Comparison of ENCODE assay signal across 8 cellular contexts in the genomic region with DNA sequence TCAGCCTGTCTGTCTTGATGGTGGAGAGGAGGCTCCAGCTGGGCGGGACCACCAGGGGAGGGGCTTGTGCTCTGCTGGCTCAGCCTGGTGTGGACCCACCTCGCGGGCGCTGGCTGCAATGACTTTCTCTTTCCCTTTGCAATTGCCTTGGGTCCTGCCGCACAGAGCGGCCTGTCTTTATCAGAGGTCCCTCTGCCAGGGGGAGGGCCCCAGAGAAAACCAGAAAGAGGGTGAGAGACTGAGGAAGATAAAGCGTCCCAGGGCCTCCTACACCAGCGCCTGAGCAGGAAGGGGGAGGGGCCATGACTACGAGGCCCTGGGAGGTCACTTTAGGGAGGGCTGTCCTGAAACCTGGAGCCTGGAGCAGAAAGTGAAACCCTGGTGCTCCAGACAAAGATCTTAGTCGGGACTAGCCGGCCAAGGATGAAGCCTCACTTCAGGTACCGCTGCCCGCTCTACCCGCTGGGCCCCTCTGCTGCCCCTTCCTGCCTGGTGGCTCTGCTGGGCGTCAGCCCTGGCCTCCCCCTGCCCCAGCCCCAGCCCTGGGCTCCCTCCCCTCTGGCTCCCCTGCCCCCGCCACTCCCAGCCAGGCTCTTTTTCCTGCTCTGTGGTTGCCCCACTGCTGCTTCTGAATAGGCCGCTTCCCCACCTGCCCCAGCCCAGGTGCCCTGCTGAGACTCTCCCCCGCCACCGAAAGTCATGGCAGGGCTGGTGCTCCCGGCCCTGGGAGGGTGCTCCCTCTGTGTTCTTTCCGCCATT. TPM values are rescaled to one million over a fixed set of nuclear protein-coding genes. Genes with fewer than 3 reads are reported as not detected.
DNase-seq lines count a peak whose midpoint lies in the region; ATAC-seq and TF ChIP-seq lines count a peak whose summit lies in the region.
"Not testable (repeated sequence)": the region's sequence is repeated elsewhere in the genome, so short reads cannot be mapped to it uniquely, and the experiment has no call there.

A gene (plus strand): TSS at position 327 of the 759 bp plus-strand sequence. CDS start 97 bp downstream, at position 424.

- not testable (repeated sequence) for H3K79me1 ChIP-seq in H9 (ENCODE audit: insufficient read depth, low read depth, low read length, poor library complexity, severe bottlenecking)

- not testable (repeated sequence) for H2BK120ac ChIP-seq in H9 (ENCODE audit: low read depth, low read length, poor library complexity, severe bottlenecking)

- not testable (repeated sequence) for H3K23ac ChIP-seq in H9 (ENCODE audit: insufficient read length, low read depth, low read length)

- H3K9me3 ChIP-seq in H9 (ENCODE audit: control insufficient read depth, low read depth, low read length); Karpas-422 (ENCODE audit: low read length); adipocyte (ENCODE audit: control insufficient read depth, low read length); suprapubic skin: not testable (repeated sequence)

- peak within 1 kb of the TSS; percentile 55; the same call in 1 of the 2 replicates for H3K4me3 ChIP-seq in Karpas-422 (ENCODE audit: low read length)
- peak within 1 kb of the TSS; percentile 80 for H3K4me3 ChIP-seq in adipocyte (ENCODE audit: low read length)
- H3K4me3 ChIP-seq in suprapubic skin: peak within 1 kb of the TSS; percentile 57

- not testable (repeated sequence) for H3K36me3 ChIP-seq in Karpas-422 (ENCODE audit: insufficient read depth, low read length); adipocyte (ENCODE audit: control insufficient read depth, insufficient read depth, low read length, severe bottlenecking); suprapubic skin

- WGBS in H9 (ENCODE audit: extremely low coverage, insufficient read length, low lambda C conversion rate): no CpG with 5 or more reads among the region's 21 CpGs
- 0% methylated on average over 3 of the region's 21 CpGs for WGBS in suprapubic skin

- not testable (repeated sequence) for H4K8ac ChIP-seq in H9 (replicated peaks; ENCODE audit: insufficient read length, low read depth, low read length)

- not testable (repeated sequence) for H4K5ac ChIP-seq in H9 (ENCODE audit: insufficient read length, low read depth, low read length)

- peaks cover 61 to 63% of the 10 kb centered on the region in 2 experiments for H3K4me1 Mint-ChIP-seq in H9

- H3K56ac ChIP-seq in H9 (ENCODE audit: insufficient read length, low read depth, low read length): not testable (repeated sequence)

- H3K36me3 Mint-ChIP-seq in H9 (ENCODE audit: insufficient read depth in 1 of 3, low read depth in 3 of 3): not testable (repeated sequence)

- not testable (repeated sequence) for H3T11ph ChIP-seq in H9 (ENCODE audit: low read length)

- H2BK20ac ChIP-seq in H9 (ENCODE audit: low read depth, low read length, poor library complexity, severe bottlenecking): not testable (repeated sequence)

- ATAC-seq in Right ventricle myocardium superior (ENCODE audit: poor library complexity) (peak; percentile 94), omental fat pad (ENCODE audit: low FRiP score) (peak; percentile 86)

- H3K4ac ChIP-seq in H9 (ENCODE audit: low read depth, low read length): not testable (repeated sequence)

- peak within 1 kb of the TSS; percentile 91 to 98 (median 95) for H3K27ac Mint-ChIP-seq in H9

- H3K27me3 ChIP-seq in H9 (ENCODE audit: insufficient read depth, low read length); Karpas-422 (ENCODE audit: low read length); adipocyte (replicated peaks; ENCODE audit: control insufficient read depth, insufficient read depth, low read length); suprapubic skin: not testable (repeated sequence)

- peak within 1 kb of the TSS; percentile 67 to 80 for H3K4me3 Mint-ChIP-seq in H9

- TF ChIP-seq CTCF in H9 (conservative IDR thresholded peaks at IDR 0.05); omental fat pad (IDR thresholded peaks at IDR 0.05); suprapubic skin (IDR thresholded peaks at IDR 0.05): not testable (repeated sequence)

- H3K14ac ChIP-seq in H9 (ENCODE audit: insufficient read depth, low read length): 0 out of 2 replicates have a peak within 1 kb of the TSS, but pooled peaks have one; percentile 47

- H3K27me3 Mint-ChIP-seq in H9 (ENCODE audit: low read depth): not testable (repeated sequence)

- H3K27ac ChIP-seq in H9 (ENCODE audit: insufficient read length, low read depth, low read length); Karpas-422 (ENCODE audit: low read length): not testable (repeated sequence)
- H3K27ac ChIP-seq in suprapubic skin: peak within 1 kb of the TSS; percentile 78

- DNase-seq in GM04504 (ENCODE audit: low read depth): peak; percentile 30
- peak; percentile 73 for DNase-seq in H9
- not testable (repeated sequence) for DNase-seq in Karpas-422; omental fat pad (ENCODE audit: low spot score); suprapubic skin (ENCODE audit: low spot score in 2 of 2)
- DNase-seq in T1000 (lab: John Stamatoyannopoulos, UW): peak; percentile 40
- peak; percentile 49 for DNase-seq in adipocyte (ENCODE audit: low read depth)
- peak; percentile 66 for DNase-seq in Right ventricle myocardium superior

- not testable (repeated sequence) for H4K20me1 ChIP-seq in H9 (ENCODE audit: control insufficient read depth, insufficient read depth, insufficient read length); Karpas-422 (ENCODE audit: insufficient read depth, low read depth, low read length)

- H3K4me2 ChIP-seq in H9 (ENCODE audit: insufficient read depth, insufficient read length, low read length) (peak within 1 kb of the TSS; percentile 65), Karpas-422 (ENCODE audit: low read depth, low read length, poor library complexity, severe bottlenecking) (peak within 1 kb of the TSS; percentile 58)

- H3K9me3 Mint-ChIP-seq in H9: not testable (repeated sequence)

- H2BK15ac ChIP-seq in H9 (ENCODE audit: low read depth, low read length): not testable (repeated sequence)

- not testable (repeated sequence) for H4K91ac ChIP-seq in H9 (ENCODE audit: insufficient read length, low read depth, low read length)

- H2AFZ ChIP-seq in H9 (ENCODE audit: low read length); Karpas-422 (ENCODE audit: low read length): not testable (repeated sequence)

- not testable (repeated sequence) for H3K4me1 ChIP-seq in H9 (ENCODE audit: insufficient read depth, low read length); Karpas-422 (ENCODE audit: low read length); adipocyte (ENCODE audit: control insufficient read depth, insufficient read depth, low read length)
- H3K4me1 ChIP-seq in suprapubic skin: peaks cover 17% of the 10 kb centered on the region

- H3K9ac ChIP-seq in H9 (ENCODE audit: extremely low read depth, insufficient read length, low read length): not testable (repeated sequence)
- H3K9ac ChIP-seq in Karpas-422 (ENCODE audit: low read length) (peak within 1 kb of the TSS; percentile 52), adipocyte (ENCODE audit: low read length) (peak within 1 kb of the TSS; percentile 75)

- not testable (repeated sequence) for H2AK5ac ChIP-seq in H9 (ENCODE audit: insufficient read length, low read length)

- TF ChIP-seq EP300 in suprapubic skin (IDR thresholded peaks at IDR 0.05): not testable (repeated sequence)

- intact Hi-C loops in Right ventricle myocardium superior (cut with DNase I): not testable (repeated sequence)

- peak within 1 kb of the TSS; percentile 64 for H3K18ac ChIP-seq in H9 (ENCODE audit: insufficient read length, low read depth, low read length)

- not testable (repeated sequence) for H3K9me2 ChIP-seq in Karpas-422 (replicated peaks; ENCODE audit: insufficient read depth, low read length)

- H3K23me2 ChIP-seq in H9 (ENCODE audit: insufficient read length, low read depth, low read length, poor library complexity, severe bottlenecking): not testable (repeated sequence)

- not testable (repeated sequence) for H2BK12ac ChIP-seq in H9 (ENCODE audit: insufficient read length, low read depth, low read length)

- H2BK5ac ChIP-seq in H9 (ENCODE audit: insufficient read length, low read length): not testable (repeated sequence)

- not testable (repeated sequence) for TF ChIP-seq POLR2A in suprapubic skin (IDR thresholded peaks at IDR 0.05)

- H3K79me2 ChIP-seq in H9 (ENCODE audit: insufficient read depth, low read length); Karpas-422 (ENCODE audit: low read length): not testable (repeated sequence)

RNA-seq across cellular contexts. Expression of the gene that starts here (rescaled TPM):
- total RNA-seq in H9 (2021): 8.9 and 11.6 TPM in 2 replicates
- total RNA-seq in Karpas-422 (2014; rRNA removed; shearing (Covaris generic); ENCODE audit: low replicate concordance): 0.93 and 2.6 TPM in 2 replicates
- 4.1 TPM for total RNA-seq in Right ventricle myocardium superior
- total RNA-seq in omental fat pad: 1 to 10 TPM; 1.8 to 9.0 (median 2.6) TPM
- total RNA-seq in suprapubic skin: 1 to 10 TPM in 2 of 4 donors, under 1 TPM in 1, not detected in 1; 0.57 to 2.0 (median 1.4) TPM
